In genomic region chr1:229325401-229325800, GRCh38 we compare ENCODE assay signal across 17 cellular contexts. TPM values are rescaled to one million over a fixed set of nuclear protein-coding genes. Genes with fewer than 3 reads are reported as not detected.
DNase-seq lines count a peak whose midpoint lies in the region; ATAC-seq and TF ChIP-seq lines count a peak whose summit lies in the region.
"Had no signal": no experiment of that assay in that cellular context is flagged by ENCODE, and none has a peak within 500 bp of the region (broad histone marks: within the 10 kb centered on the region; RNA-seq: fewer than 3 reads in every experiment).

No MANE protein-coding gene starts in this region.

- H3K36me3 Mint-ChIP-seq in stimulated activated naive CD8-positive, alpha-beta T cell treated with anti-CD3 and anti-CD28 coated beads, Interleukin-15, Interleukin-2, amounts not matched to agents 100 ng/mL and 50 ng/mL, for 24 hours (ENCODE audit: low read depth) = peaks cover 50% of the 10 kb centered on the region
- peaks cover 11% of the 10 kb centered on the region for H3K36me3 Mint-ChIP-seq in T-helper 17 cell (ENCODE audit: low read depth)
- peaks cover 35% of the 10 kb centered on the region for H3K36me3 Mint-ChIP-seq in type B pancreatic cell
- H3K36me3 Mint-ChIP-seq in mesothelial cell of epicardium = peaks cover 30% of the 10 kb centered on the region

- H3K9ac ChIP-seq in fibroblast of lung (ENCODE audit: insufficient read depth, low read length) = no peak overlapping the region
- H3K9ac ChIP-seq: parathyroid adenoma had no signal

- no peak for DNase-seq in stimulated activated naive CD8-positive, alpha-beta T cell treated with anti-CD3 and anti-CD28 coated beads, Interleukin-15, amount 100 ng/mL, for 72 hours
- DNase-seq in T-helper 17 cell = no peak
- DNase-seq in fibroblast of lung (ENCODE audit: low read depth in 2 of 2) = no peak
- no peak for DNase-seq in substantia nigra (lab: John Stamatoyannopoulos, UW)
- no peak for DNase-seq in type B pancreatic cell (ENCODE audit: extremely low spot score, unreplicated experiment)
- no peak for DNase-seq in C1 segment of cervical spinal cord (lab: John Stamatoyannopoulos, UW)
- DNase-seq in mesothelial cell of epicardium (ENCODE audit: low spot score in 2 of 2, unreplicated experiment in 2 of 2) = no peak
- DNase-seq: activated CD4-positive, CD25-positive, alpha-beta regulatory T cell; brain microvascular endothelial cell; H9; midbrain; NCI-H1417 treated with DMSO at 0.1 percent for 48 hours had no signal

- H4K20me1 ChIP-seq in fibroblast of lung (ENCODE audit: control insufficient read depth, extremely low read depth, insufficient read depth, low read length) = no peaks in the 10 kb centered on the region

- H3K9me3 ChIP-seq in T-helper 17 cell (ENCODE audit: control insufficient read depth, low read length, poor library complexity, severe bottlenecking) = no peaks in the 10 kb centered on the region
- H3K9me3 ChIP-seq in fibroblast of lung (ENCODE audit: control insufficient read depth, insufficient read depth, low read depth, low read length) = no peaks in the 10 kb centered on the region

- no peaks in the 10 kb centered on the region for H3K27me3 ChIP-seq in fibroblast of lung (ENCODE audit: control insufficient read depth, insufficient read depth, low read length)
- H3K27me3 ChIP-seq: brain microvascular endothelial cell had no signal

- H3K4me1 Mint-ChIP-seq in stimulated activated naive CD8-positive, alpha-beta T cell treated with anti-CD3 and anti-CD28 coated beads, Interleukin-15, Interleukin-2, amounts not matched to agents 100 ng/mL and 50 ng/mL, for 24 hours (ENCODE audit: low read depth) = peaks cover 49% of the 10 kb centered on the region
- H3K4me1 Mint-ChIP-seq in stimulated activated naive CD8-positive, alpha-beta T cell treated with anti-CD3 and anti-CD28 coated beads, Interleukin-15, amount 100 ng/mL, for 72 hours = peaks cover 39% of the 10 kb centered on the region
- H3K4me1 Mint-ChIP-seq in T-helper 17 cell = peaks cover 29% of the 10 kb centered on the region
- peaks cover 9% of the 10 kb centered on the region for H3K4me1 Mint-ChIP-seq in type B pancreatic cell (ENCODE audit: unreplicated experiment)
- H3K4me1 Mint-ChIP-seq in mesothelial cell of epicardium = peaks cover 25% of the 10 kb centered on the region

- H2AFZ ChIP-seq in fibroblast of lung (ENCODE audit: low read length) = no peak overlapping the region
- H2AFZ ChIP-seq: parathyroid adenoma had no signal

- no peaks in the 10 kb centered on the region for H3K27me3 Mint-ChIP-seq in stimulated activated naive CD8-positive, alpha-beta T cell treated with anti-CD3 and anti-CD28 coated beads, Interleukin-15, Interleukin-2, amounts not matched to agents 100 ng/mL and 50 ng/mL, for 24 hours
- H3K27me3 Mint-ChIP-seq in stimulated activated naive CD8-positive, alpha-beta T cell treated with anti-CD3 and anti-CD28 coated beads, Interleukin-15, amount 100 ng/mL, for 72 hours = no peaks in the 10 kb centered on the region
- H3K27me3 Mint-ChIP-seq in T-helper 17 cell (no peaks in the 10 kb centered on the region), type B pancreatic cell (no peaks in the 10 kb centered on the region), mesothelial cell of epicardium (ENCODE audit: low read depth) (no peaks in the 10 kb centered on the region)

- peaks cover 2% of the 10 kb centered on the region for H3K36me3 ChIP-seq in fibroblast of lung (ENCODE audit: control insufficient read depth, insufficient read depth, low read length)
- H3K36me3 ChIP-seq: brain microvascular endothelial cell had no signal

- H3K27ac Mint-ChIP-seq in stimulated activated naive CD8-positive, alpha-beta T cell treated with anti-CD3 and anti-CD28 coated beads, Interleukin-15, Interleukin-2, amounts not matched to agents 100 ng/mL and 50 ng/mL, for 24 hours = no peak overlapping the region
- peak overlapping the region in 1 of 2 donors; percentile 59 for H3K27ac Mint-ChIP-seq in stimulated activated naive CD8-positive, alpha-beta T cell treated with anti-CD3 and anti-CD28 coated beads, Interleukin-15, amount 100 ng/mL, for 72 hours
- H3K27ac Mint-ChIP-seq in T-helper 17 cell = peak overlapping the region; percentile 95
- H3K27ac Mint-ChIP-seq in type B pancreatic cell = no peak overlapping the region
- H3K27ac Mint-ChIP-seq in mesothelial cell of epicardium = no peak overlapping the region

- H3K4me2 ChIP-seq in fibroblast of lung (ENCODE audit: extremely low read depth, insufficient read depth, low read length) = peak overlapping the region; percentile 48
- H3K4me2 ChIP-seq: smooth muscle cell had no signal

- H3K27ac ChIP-seq in fibroblast of lung (ENCODE audit: insufficient read depth, low read length) (no peak overlapping the region), substantia nigra (ENCODE audit: low read depth, low read length, poor library complexity, severe bottlenecking) (no peak overlapping the region)
- H3K27ac ChIP-seq: brain microvascular endothelial cell, parathyroid adenoma had no signal

- H3K9me3 Mint-ChIP-seq in stimulated activated naive CD8-positive, alpha-beta T cell treated with anti-CD3 and anti-CD28 coated beads, Interleukin-15, Interleukin-2, amounts not matched to agents 100 ng/mL and 50 ng/mL, for 24 hours = no peaks in the 10 kb centered on the region
- H3K9me3 Mint-ChIP-seq in stimulated activated naive CD8-positive, alpha-beta T cell treated with anti-CD3 and anti-CD28 coated beads, Interleukin-15, amount 100 ng/mL, for 72 hours = no peaks in the 10 kb centered on the region
- H3K9me3 Mint-ChIP-seq in type B pancreatic cell (no peaks in the 10 kb centered on the region), mesothelial cell of epicardium (no peaks in the 10 kb centered on the region)
- H3K9me3 Mint-ChIP-seq: H9 had no signal

- H3K79me2 ChIP-seq in fibroblast of lung (ENCODE audit: control insufficient read depth, insufficient read depth, low read length) = no peaks in the 10 kb centered on the region
- H3K79me2 ChIP-seq: parathyroid adenoma had no signal

- H3K4me1 ChIP-seq in fibroblast of lung (ENCODE audit: control insufficient read depth, extremely low read depth, insufficient read depth, low read length) = no peaks in the 10 kb centered on the region
- H3K4me1 ChIP-seq: parathyroid adenoma had no signal

- TF ChIP-seq CTCF in fibroblast of lung (conservative IDR thresholded peaks at IDR 0.05 in 1 of 2, IDR thresholded peaks at IDR 0.05 in 1 of 2; ENCODE audit: low read depth in 1 of 2, low read length in 2 of 2) (no peak), type B pancreatic cell (conservative IDR thresholded peaks at IDR 0.05) (no peak), mesothelial cell of epicardium (IDR thresholded peaks at IDR 0.05; ENCODE audit: unreplicated experiment) (no peak)

- ATAC-seq in stimulated activated naive CD8-positive, alpha-beta T cell treated with anti-CD3 and anti-CD28 coated beads, Interleukin-15, amount 100 ng/mL, for 72 hours = no peak
- ATAC-seq in T-helper 17 cell = no peak
- ATAC-seq: GM12878, K562 had no signal

- H3K4me3 Mint-ChIP-seq in stimulated activated naive CD8-positive, alpha-beta T cell treated with anti-CD3 and anti-CD28 coated beads, Interleukin-15, Interleukin-2, amounts not matched to agents 100 ng/mL and 50 ng/mL, for 24 hours = peak overlapping the region; percentile 32
- no peak overlapping the region for H3K4me3 Mint-ChIP-seq in stimulated activated naive CD8-positive, alpha-beta T cell treated with anti-CD3 and anti-CD28 coated beads, Interleukin-15, amount 100 ng/mL, for 72 hours
- H3K4me3 Mint-ChIP-seq in T-helper 17 cell = peak overlapping the region; percentile 81
- no peak overlapping the region for H3K4me3 Mint-ChIP-seq in type B pancreatic cell
- no peak overlapping the region for H3K4me3 Mint-ChIP-seq in mesothelial cell of epicardium
- H3K4me3 Mint-ChIP-seq: H9 had no signal

- H3K4me3 ChIP-seq in fibroblast of lung (replicated peaks in 1 of 4; ENCODE audit: control extremely low read depth in 1 of 4, insufficient read depth in 1 of 4, low read depth in 3 of 4, low read length in 4 of 4) = peak overlapping the region in 2 of 4 experiments; percentile 35 to 37
- H3K4me3 ChIP-seq: GM12878, K562, smooth muscle cell had no signal

RNA-seq across cellular contexts. Expression of gene CCSAP, which starts 17.4 kb away (rescaled TPM):
- total RNA-seq in T-helper 17 cell (10 to 100 TPM; 29.0 to 33.1 TPM), fibroblast of lung (5.4 and 6.9 TPM in 2 replicates), type B pancreatic cell (ENCODE audit: low replicate concordance) (9.6 and 10.0 TPM in 2 replicates), mesothelial cell of epicardium (7.6 to 8.6 TPM (median 8.3 TPM) in 3 replicates)
- polyA plus RNA-seq in fibroblast of lung = 4.3 and 4.4 TPM in 2 replicates
- polyA plus RNA-seq in fibroblast of lung (2012) = 3.0 and 3.3 TPM in 2 replicates
- 1.0 and 1.6 TPM in 2 replicates for polyA minus RNA-seq in fibroblast of lung (ENCODE audit: low replicate concordance)

RNA-seq across cellular contexts. Expression of gene RAB4A, which starts 54.5 kb away (rescaled TPM):
- 10 to 100 TPM; 34.3 to 47.2 TPM for total RNA-seq in T-helper 17 cell
- 15.7 and 26.7 TPM in 2 replicates for total RNA-seq in fibroblast of lung
- 31.5 and 32.3 TPM in 2 replicates for polyA plus RNA-seq in fibroblast of lung
- polyA plus RNA-seq in fibroblast of lung (2012) = 34.9 and 37.8 TPM in 2 replicates
- polyA minus RNA-seq in fibroblast of lung (ENCODE audit: low replicate concordance) = 2.0 and 6.2 TPM in 2 replicates
- 59.9 and 71.8 TPM in 2 replicates for total RNA-seq in type B pancreatic cell (ENCODE audit: low replicate concordance)
- 58.7 to 66.5 TPM (median 59.8 TPM) in 3 replicates for total RNA-seq in mesothelial cell of epicardium

Comparison
In these comparisons a context has a peak if more than half of its experiments do, and no peak if none do; other contexts are left out.
1. H3K4me3 Mint-ChIP-seq: peak in stimulated activated naive CD8-positive, alpha-beta T cell treated with anti-CD3 and anti-CD28 coated beads, Interleukin-15, Interleukin-2, amounts not matched to agents 100 ng/mL and 50 ng/mL, for 24 hours (single experiment) and T-helper 17 cell (single experiment); none in stimulated activated naive CD8-positive, alpha-beta T cell treated with anti-CD3 and anti-CD28 coated beads, Interleukin-15, amount 100 ng/mL, for 72 hours (0 of 2), type B pancreatic cell (single experiment) and mesothelial cell of epicardium (single experiment).